ENCODE assay signal across 1 cellular context in genomic region chr6:22668307-22668706, GRCh38.
TF ChIP-seq lines count a peak whose summit lies in the region.

No MANE protein-coding gene starts in this region.

TF ChIP-seq in H1, 55 proteins besides CTCF, POLR2A, EP300 and RAD21 (continued from another document):
- TF ChIP-seq CHD7 (IDR thresholded peaks at IDR 0.05; ENCODE audit: insufficient replicate concordance, low read length), result no peak
- TF ChIP-seq GABPA (IDR thresholded peaks at IDR 0.05; ENCODE audit: borderline replicate concordance, insufficient read depth, low read length), result no peak
- no peak for TF ChIP-seq ASH2L (IDR thresholded peaks at IDR 0.05; ENCODE audit: low read length)
- no peak for TF ChIP-seq POU5F1 (IDR thresholded peaks at IDR 0.05; ENCODE audit: low read depth, low read length)
- TF ChIP-seq E2F6 (IDR thresholded peaks at IDR 0.05), result no peak
- TF ChIP-seq BACH1 (IDR thresholded peaks at IDR 0.05; ENCODE audit: low read length), result no peak
- no peak for TF ChIP-seq USF2 (IDR thresholded peaks at IDR 0.05; ENCODE audit: low read length)
- TF ChIP-seq TCF12 (IDR thresholded peaks at IDR 0.05; ENCODE audit: low read depth, low read length), result no peak
- no peak for TF ChIP-seq KDM4A (IDR thresholded peaks at IDR 0.05; ENCODE audit: low read depth, low read length, severe bottlenecking)
- TF ChIP-seq NANOG (IDR thresholded peaks at IDR 0.05; ENCODE audit: insufficient read depth, low read depth, low read length, poor library complexity, severe bottlenecking), result no peak
- TF ChIP-seq ZNF274 (IDR thresholded peaks at IDR 0.05; ENCODE audit: borderline replicate concordance, extremely low read depth, low read length), result no peak
- TF ChIP-seq SP2 (IDR thresholded peaks at IDR 0.05; ENCODE audit: low read length), result no peak
- TF ChIP-seq ATF2 (IDR thresholded peaks at IDR 0.05; ENCODE audit: low read length), result no peak
TF ChIP-seq in H1: peak in this region for 0.
